In genomic region chr4:128981377-128981776, GRCh38 we compare ENCODE assay signal across 7 cellular contexts.
"Had no signal": no experiment of that assay in that cellular context is flagged by ENCODE, and none has a peak within 500 bp of the region (broad histone marks: within the 10 kb centered on the region; RNA-seq: fewer than 3 reads in every experiment).

No MANE protein-coding gene starts in this region.

- FAIRE-seq: HepG2, HTR-8/SVneo had no signal

- H3K4me2 ChIP-seq: KMS-11 had no signal

- H3K9ac ChIP-seq: KMS-11 had no signal

- DNase-seq: IMR-90, KBM-7, KG1 had no signal

- ATAC-seq: HepG2 had no signal

- H3K27ac ChIP-seq: HL-60, KMS-11 had no signal
